1 cellular context compared by ENCODE assay signal in the genomic region with DNA sequence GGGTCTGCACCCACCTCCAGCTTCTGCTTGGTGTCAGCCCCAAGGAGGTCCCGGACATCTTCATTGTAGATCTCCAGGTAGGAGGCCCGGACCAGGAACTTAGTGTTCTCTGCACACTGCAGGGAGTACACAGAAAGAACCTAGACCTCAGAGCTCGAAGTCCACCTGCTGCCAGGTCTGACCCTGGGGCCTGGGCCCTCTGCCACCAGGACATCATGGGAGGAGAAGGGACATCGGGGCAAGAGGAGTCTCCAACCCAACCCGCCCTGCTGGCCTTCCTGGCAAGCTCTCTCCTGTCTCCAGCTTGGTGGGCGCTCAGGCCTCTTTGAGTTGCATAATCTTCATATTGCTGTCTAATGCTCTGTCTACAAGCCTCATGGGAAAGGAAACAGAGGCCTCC.
TF ChIP-seq lines count a peak whose summit lies in the region.

No MANE protein-coding gene starts in this region.

TF ChIP-seq in HepG2, 621 proteins besides CTCF, POLR2A, EP300 and RAD21 (continued from another document):
- TF ChIP-seq MIER3 (CRISPR knock-in tag; IDR thresholded peaks at IDR 0.05; ENCODE audit: borderline replicate concordance): no peak
- TF ChIP-seq ZNF749 (CRISPR knock-in tag; IDR thresholded peaks at IDR 0.05; ENCODE audit: borderline replicate concordance): no peak
- TF ChIP-seq ZNF276 (CRISPR knock-in tag; IDR thresholded peaks at IDR 0.05; ENCODE audit: low read depth): no peak
- peak; percentile 28; the same call in 1 of the 2 replicates for TF ChIP-seq HNF4G (IDR thresholded peaks at IDR 0.05; ENCODE audit: borderline replicate concordance, low read depth, low read length)
- no peak; the same call in 1 of the 2 replicates for TF ChIP-seq HNF4G (CRISPR knock-in tag; IDR thresholded peaks at IDR 0.05; ENCODE audit: borderline replicate concordance, low read depth)
- TF ChIP-seq ZSCAN20 (CRISPR knock-in tag; IDR thresholded peaks at IDR 0.05; ENCODE audit: borderline replicate concordance): no peak
